In the genomic region with DNA sequence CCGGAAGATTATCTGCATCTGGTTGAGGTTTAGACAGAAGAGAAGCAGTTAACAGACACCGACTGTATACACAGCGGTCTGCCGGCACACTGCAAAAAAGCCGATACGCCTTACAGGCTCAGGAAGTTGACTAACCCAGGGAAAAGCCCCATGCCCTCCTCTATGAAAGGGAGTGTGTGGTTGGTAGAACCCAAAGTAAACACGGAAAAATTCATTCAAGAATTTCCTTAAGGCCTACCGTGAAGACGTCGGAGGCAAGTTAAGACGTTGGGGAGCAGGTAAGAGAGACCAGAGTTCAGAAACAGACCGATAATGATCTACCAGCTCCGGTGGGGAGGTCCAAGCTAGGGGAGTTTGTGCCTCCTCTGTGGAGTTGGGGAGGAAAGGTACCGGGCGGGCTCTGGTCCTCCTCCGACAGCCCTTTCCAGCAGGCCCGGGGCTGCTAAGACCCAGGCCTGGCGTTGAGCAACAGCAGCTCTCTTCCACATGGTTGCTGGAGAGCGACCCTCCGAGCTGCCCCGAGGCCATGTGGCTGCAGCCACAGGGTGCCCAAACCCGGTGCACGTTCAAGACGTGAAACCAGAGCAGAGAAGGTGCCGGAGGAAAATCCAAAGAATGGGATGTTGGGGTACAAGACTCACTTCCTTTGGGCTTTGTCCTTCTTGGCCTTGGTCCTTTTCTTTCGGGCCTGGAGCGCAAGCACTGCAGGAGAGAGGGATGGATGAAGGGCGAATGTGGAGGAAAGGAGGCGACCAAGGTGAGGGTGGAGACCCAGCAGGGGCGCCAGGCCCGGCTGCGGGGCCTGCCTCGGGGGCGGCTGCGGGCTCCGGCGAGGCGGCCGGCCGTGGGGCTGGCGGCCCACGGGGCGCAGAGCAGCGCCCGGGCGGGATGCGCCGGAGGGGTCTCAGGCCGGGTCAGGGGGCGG, we compare ENCODE assay signal across 8 cellular contexts. TPM values are rescaled to one million over a fixed set of nuclear protein-coding genes. Genes with fewer than 3 reads are reported as not detected.
A peak's percentile ranks its signal among the peaks of the same experiment; 100 is the strongest.
DNase-seq lines count a peak whose midpoint lies in the region; ATAC-seq and TF ChIP-seq lines count a peak whose summit lies in the region.

No MANE protein-coding gene starts in this region.

- TF ChIP-seq CTCF in lower lobe of right lung (IDR thresholded peaks at IDR 0.05) = no peak

- peaks cover 20% of the 10 kb centered on the region for H3K36me3 Mint-ChIP-seq in dendritic cell treated with granulocyte-macrophage colony-stimulating factor and Interleukin-4, amounts not matched to agents 40 ng/mL and 50 ng/mL, for 4 days (ENCODE audit: low read depth)

- peak overlapping the region; percentile 97 for H3K4me3 Mint-ChIP-seq in dendritic cell treated with granulocyte-macrophage colony-stimulating factor and Interleukin-4, amounts not matched to agents 40 ng/mL and 50 ng/mL, for 4 days

- no peaks in the 10 kb centered on the region for H3K9me3 ChIP-seq in lower lobe of right lung

- H3K4me1 ChIP-seq in lower lobe of right lung = peaks cover 31% of the 10 kb centered on the region

- H3K27ac Mint-ChIP-seq in dendritic cell treated with granulocyte-macrophage colony-stimulating factor and Interleukin-4, amounts not matched to agents 40 ng/mL and 50 ng/mL, for 4 days = peak overlapping the region; percentile 90

- H3K9me3 Mint-ChIP-seq in dendritic cell treated with granulocyte-macrophage colony-stimulating factor and Interleukin-4, amounts not matched to agents 40 ng/mL and 50 ng/mL, for 4 days = no peaks in the 10 kb centered on the region

- H3K27me3 Mint-ChIP-seq in dendritic cell treated with granulocyte-macrophage colony-stimulating factor and Interleukin-4, amounts not matched to agents 40 ng/mL and 50 ng/mL, for 4 days = no peaks in the 10 kb centered on the region

- H3K4me1 Mint-ChIP-seq in dendritic cell treated with granulocyte-macrophage colony-stimulating factor and Interleukin-4, amounts not matched to agents 40 ng/mL and 50 ng/mL, for 4 days (ENCODE audit: low read depth) = peaks cover 28% of the 10 kb centered on the region

- ATAC-seq in GM21576 (IDR thresholded peaks at IDR 0.05; ENCODE audit: unreplicated experiment) (peak; percentile 15), lower lobe of right lung (peak; percentile 75 to 78)

- H3K36me3 ChIP-seq in lower lobe of right lung = peaks cover 6% of the 10 kb centered on the region

- peak overlapping the region; percentile 79 for H3K27ac ChIP-seq in lower lobe of right lung

- intact Hi-C loops in dendritic cell treated with granulocyte-macrophage colony-stimulating factor and Interleukin-4, amounts not matched to agents 40 ng/mL and 50 ng/mL, for 4 days (cut with micrococcal nuclease) = no loop called here
- intact Hi-C loops in lower lobe of right lung (cut with DNase I) = no loop called here

- H3K4me3 ChIP-seq in lower lobe of right lung = peak overlapping the region; percentile 66

- DNase-seq in ELF-1 (ENCODE audit: low read depth, low spot score) = peak; percentile 85
- DNase-seq in KG1 (lab: John Stamatoyannopoulos, UW) = peak; percentile 61
- peak; percentile 35 for DNase-seq in activated CD4-positive, alpha-beta T cell treated with anti-CD3 and anti-CD28 coated beads for 1 hour
- peak; percentile 50 for DNase-seq in lower lobe of right lung
- peak; percentile 18 to 37 (median 33) for DNase-seq in stimulated activated CD4-positive, alpha-beta T cell treated with anti-CD3 and anti-CD28 coated beads, TNF-alpha, amount 100 ng/mL, for 48 hours (ENCODE audit: low read depth in 3 of 3)
- no peak for DNase-seq in DMS153 (lab: John Stamatoyannopoulos, UW)

- no peaks in the 10 kb centered on the region for H3K27me3 ChIP-seq in lower lobe of right lung (ENCODE audit: low read depth)

RNA-seq across cellular contexts. Expression of gene SRPK1, which starts 0.8 kb away (rescaled TPM):
- total RNA-seq in lower lobe of right lung = 30.9 TPM
